9 cellular contexts compared by ENCODE assay signal in genomic region chr2:43210467-43211303, GRCh38. TPM values are rescaled to one million over a fixed set of nuclear protein-coding genes. Genes with fewer than 3 reads are reported as not detected.
DNase-seq lines count a peak whose midpoint lies in the region; ATAC-seq lines count a peak whose summit lies in the region.
"Had no signal": no experiment of that assay in that cellular context is flagged by ENCODE, and none has a peak within 500 bp of the region (broad histone marks: within the 10 kb centered on the region; RNA-seq: fewer than 3 reads in every experiment).

No MANE protein-coding gene starts in this region.

- H3K4me1 ChIP-seq in GM23248 (ENCODE audit: insufficient read depth), result peaks cover 7% of the 10 kb centered on the region

- H3K4me2 ChIP-seq in GM23248 (ENCODE audit: unreplicated experiment), result no peak overlapping the region

- no peaks in the 10 kb centered on the region for H3K27me3 Mint-ChIP-seq in T-helper 2 cell treated with Interferon-gamma antibody and Interleukin-4, amounts not matched to agents 5 μg/mL and 100 μg/mL, for 36 hours (ENCODE audit: low read depth)
- H3K27me3 Mint-ChIP-seq: brain had no signal

- no peaks in the 10 kb centered on the region for H3K36me3 Mint-ChIP-seq in T-helper 2 cell treated with Interferon-gamma antibody and Interleukin-4, amounts not matched to agents 5 μg/mL and 100 μg/mL, for 36 hours (ENCODE audit: low read depth)
- H3K36me3 Mint-ChIP-seq: brain had no signal

- peak overlapping the region; percentile 8 for H3K4me3 Mint-ChIP-seq in T-helper 2 cell treated with Interferon-gamma antibody and Interleukin-4, amounts not matched to agents 5 μg/mL and 100 μg/mL, for 36 hours

- H3K36me3 ChIP-seq in GM23248 (ENCODE audit: low read depth), result no peaks in the 10 kb centered on the region

- no peak overlapping the region for H2AFZ ChIP-seq in GM23248

- H3K9me3 ChIP-seq in GM23248 (ENCODE audit: low read depth), result no peaks in the 10 kb centered on the region

- H3K4me1 Mint-ChIP-seq in T-helper 2 cell treated with Interferon-gamma antibody and Interleukin-4, amounts not matched to agents 5 μg/mL and 100 μg/mL, for 36 hours (ENCODE audit: low read depth), result peaks cover 24% of the 10 kb centered on the region

- 43 to 49% methylated on average over 19 to 23 of the region's 23 CpGs for WGBS in GM23248 (ENCODE audit: low coverage in 1 of 2, low lambda C conversion rate in 2 of 2, missing lambda C conversion rate in 2 of 2), 2 experiments

- H3K4me3 ChIP-seq in GM23248, result no peak overlapping the region

- H3K79me2 ChIP-seq in GM23248 (ENCODE audit: insufficient read depth), result no peaks in the 10 kb centered on the region

- peak overlapping the region; percentile 38 for H3K27ac Mint-ChIP-seq in T-helper 2 cell treated with Interferon-gamma antibody and Interleukin-4, amounts not matched to agents 5 μg/mL and 100 μg/mL, for 36 hours

- no peak overlapping the region for H3K27ac ChIP-seq in GM23248

- intact Hi-C loops in Right ventricle myocardium superior (cut with DNase I), result loop anchor here (5.0 kb wide), 1 partner anchor 33 kb away; no protein-coding TSS in a partner anchor

- H4K20me1 ChIP-seq in GM23248 (ENCODE audit: insufficient read depth), result no peaks in the 10 kb centered on the region

- peak; percentile 84 for DNase-seq in GM23248
- DNase-seq in T-helper 2 cell treated with Interferon-gamma antibody and Interleukin-4, amounts not matched to agents 5 μg/mL and 100 μg/mL, for 36 hours (ENCODE audit: low spot score), result no peak
- peak; percentile 77 for DNase-seq in Right ventricle myocardium superior
- peak; percentile 43 for DNase-seq in stimulated activated CD4-positive, alpha-beta T cell treated with anti-CD3 and anti-CD28 coated beads, Interleukin-4, amount 100 ng/mL, for 1 hour
- DNase-seq in T-helper 9 cell, result no peak
- DNase-seq in DMS114 treated with DMSO at 0.1 percent for 48 hours (lab: John Stamatoyannopoulos, UW; ENCODE audit: unreplicated experiment), result no peak
- no peak for DNase-seq in NCI-H446 (lab: John Stamatoyannopoulos, UW)

- H3F3A ChIP-seq in GM23248 (ENCODE audit: insufficient read depth), result no peaks in the 10 kb centered on the region

- H3K9me3 Mint-ChIP-seq in T-helper 2 cell treated with Interferon-gamma antibody and Interleukin-4, amounts not matched to agents 5 μg/mL and 100 μg/mL, for 36 hours, result no peaks in the 10 kb centered on the region

- no peaks in the 10 kb centered on the region for H3K27me3 ChIP-seq in GM23248 (replicated peaks; ENCODE audit: insufficient read depth)

- in situ Hi-C loops in GM23248 (cut with MboI), result loop anchor here (10.0 kb wide), 1 partner anchor 66 kb away; no protein-coding TSS in a partner anchor

- peak; percentile 71 for ATAC-seq in Right ventricle myocardium superior (ENCODE audit: poor library complexity)
- ATAC-seq in HG03378 (IDR thresholded peaks at IDR 0.05; ENCODE audit: unreplicated experiment), result no peak

- H3K9me2 ChIP-seq in GM23248 (ENCODE audit: insufficient read depth), result no peaks in the 10 kb centered on the region

- H3K9ac ChIP-seq in GM23248, result no peak overlapping the region

RNA-seq across cellular contexts. Expression of gene ZFP36L2, which starts 15.7 kb away (rescaled TPM):
- total RNA-seq in GM23248 (2014; rRNA removed; shearing (Covaris generic)), result 13.8 and 14.4 TPM in 2 replicates
- 71.7 and 78.2 TPM in 2 replicates for polyA plus RNA-seq in GM23248 (2016; fragmentation: Nextera tagmentation; extraction: Ambion mirVana)
- total RNA-seq in Right ventricle myocardium superior, result 45.0 TPM

Comparison
In these comparisons a context has a peak if more than half of its experiments do, and no peak if none do; other contexts are left out.
1. DNase-seq: peak in GM23248 (single experiment), Right ventricle myocardium superior (single experiment) and stimulated activated CD4-positive, alpha-beta T cell treated with anti-CD3 and anti-CD28 coated beads, Interleukin-4, amount 100 ng/mL, for 1 hour (single experiment); none in T-helper 2 cell treated with Interferon-gamma antibody and Interleukin-4, amounts not matched to agents 5 μg/mL and 100 μg/mL, for 36 hours (single experiment), T-helper 9 cell (single experiment), DMS114 treated with DMSO at 0.1 percent for 48 hours (single experiment) and NCI-H446 (0 of 2).